18 cellular contexts compared by ENCODE assay signal in the genomic region with DNA sequence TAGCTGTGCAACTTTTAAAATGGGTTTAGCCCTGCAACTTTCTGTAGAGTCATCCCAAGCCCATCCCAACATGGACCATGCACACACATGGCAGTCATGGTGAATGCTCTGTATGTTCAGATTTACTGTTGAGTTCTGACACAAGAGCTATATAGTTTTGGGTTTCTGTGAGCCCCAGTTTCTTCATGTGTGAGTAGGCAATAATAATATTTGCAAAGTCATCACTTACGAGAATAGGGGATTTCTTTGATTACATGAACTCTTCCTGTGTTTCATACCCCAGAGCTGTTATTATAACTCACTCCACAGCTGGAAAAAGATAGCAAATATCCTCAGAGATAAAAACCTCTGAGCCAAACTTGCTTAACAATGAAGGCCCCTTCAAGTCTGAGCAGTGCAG.
"Had no signal": no experiment of that assay in that cellular context is flagged by ENCODE, and none has a peak within 500 bp of the region (broad histone marks: within the 10 kb centered on the region; RNA-seq: fewer than 3 reads in every experiment).

No MANE protein-coding gene starts in this region.

- H3K27ac Mint-ChIP-seq: naive thymus-derived CD8-positive, alpha-beta T cell; stimulated activated effector memory CD8-positive, alpha-beta T cell treated with anti-CD3 and anti-CD28 coated beads, Interleukin-12 subunit alpha, Interleukin-12 subunit beta, amount 100 ng/mL, for 72 hours; stimulated activated naive CD8-positive, alpha-beta T cell treated with anti-CD3 and anti-CD28 coated beads, Interleukin-15, Interleukin-2, amounts not matched to agents 100 ng/mL and 50 ng/mL, for 24 hours had no signal

- H3K27me3 ChIP-seq: dorsolateral prefrontal cortex, gastroesophageal sphincter, hepatocyte, right atrium auricular region, tibial artery, upper lobe of left lung, uterus had no signal

- H3K4me1 ChIP-seq: gastroesophageal sphincter, right atrium auricular region, tibial artery, upper lobe of left lung, uterus had no signal

- H3K9me3 ChIP-seq: gastroesophageal sphincter, mucosa of descending colon, right atrium auricular region, tibial artery, upper lobe of left lung, uterus had no signal

- H3K4me3 ChIP-seq: dorsolateral prefrontal cortex, gastroesophageal sphincter, hepatocyte, mucosa of descending colon, right atrium auricular region, tibial artery, upper lobe of left lung, uterus had no signal

- H3K4me1 Mint-ChIP-seq: naive thymus-derived CD8-positive, alpha-beta T cell; stimulated activated effector memory CD8-positive, alpha-beta T cell treated with anti-CD3 and anti-CD28 coated beads, Interleukin-12 subunit alpha, Interleukin-12 subunit beta, amount 100 ng/mL, for 72 hours had no signal

- H2AFZ ChIP-seq: hepatocyte had no signal

- H3K4me3 Mint-ChIP-seq: naive thymus-derived CD8-positive, alpha-beta T cell; neural crest cell; stimulated activated effector memory CD8-positive, alpha-beta T cell treated with anti-CD3 and anti-CD28 coated beads, Interleukin-12 subunit alpha, Interleukin-12 subunit beta, amount 100 ng/mL, for 72 hours; stimulated activated naive CD8-positive, alpha-beta T cell treated with anti-CD3 and anti-CD28 coated beads, Interleukin-15, Interleukin-2, amounts not matched to agents 100 ng/mL and 50 ng/mL, for 24 hours had no signal

- DNase-seq: cortex of kidney; dorsolateral prefrontal cortex; effector CD8-positive, alpha-beta T cell; glutamatergic neuron; mucosa of descending colon; naive thymus-derived CD8-positive, alpha-beta T cell; stimulated activated CD4-positive, alpha-beta T cell treated with anti-CD3 and anti-CD28 coated beads, Interleukin-4, amount 100 ng/mL, for 1 hour; stimulated activated CD8-positive, alpha-beta memory T cell treated with anti-CD3 and anti-CD28 coated beads, Interleukin-4, amount 100 ng/mL, for 48 hours; tibial artery; upper lobe of left lung; uterus had no signal

- H3K27ac ChIP-seq: dorsolateral prefrontal cortex, gastroesophageal sphincter, right atrium auricular region, tibial artery, upper lobe of left lung, uterus had no signal

- H3K36me3 Mint-ChIP-seq: naive thymus-derived CD8-positive, alpha-beta T cell; stimulated activated effector memory CD8-positive, alpha-beta T cell treated with anti-CD3 and anti-CD28 coated beads, Interleukin-12 subunit alpha, Interleukin-12 subunit beta, amount 100 ng/mL, for 72 hours had no signal

- H3K36me3 ChIP-seq: gastroesophageal sphincter, right atrium auricular region, tibial artery, upper lobe of left lung, uterus had no signal

- H3K27me3 Mint-ChIP-seq: naive thymus-derived CD8-positive, alpha-beta T cell; stimulated activated naive CD8-positive, alpha-beta T cell treated with anti-CD3 and anti-CD28 coated beads, Interleukin-15, Interleukin-2, amounts not matched to agents 100 ng/mL and 50 ng/mL, for 24 hours had no signal

- H3K9me3 Mint-ChIP-seq: stimulated activated naive CD8-positive, alpha-beta T cell treated with anti-CD3 and anti-CD28 coated beads, Interleukin-15, Interleukin-2, amounts not matched to agents 100 ng/mL and 50 ng/mL, for 24 hours had no signal

- ATAC-seq: esophagus mucosa; gastroesophageal sphincter; mucosa of descending colon; naive thymus-derived CD8-positive, alpha-beta T cell; stimulated activated effector memory CD8-positive, alpha-beta T cell treated with anti-CD3 and anti-CD28 coated beads, Interleukin-12 subunit alpha, Interleukin-12 subunit beta, amount 100 ng/mL, for 72 hours had no signal

- H3K4me2 ChIP-seq: hepatocyte had no signal
